ENCODE assay signal across 8 cellular contexts in genomic region chr12:25364529-25365339, GRCh38.
DNase-seq lines count a peak whose midpoint lies in the region; ATAC-seq lines count a peak whose summit lies in the region.

No MANE protein-coding gene starts in this region.

- H3K4me3 ChIP-seq in GM08714 (ENCODE audit: low read length), result peak overlapping the region; percentile 52; the same call in 1 of the 2 replicates

- no peaks in the 10 kb centered on the region for H3K36me3 Mint-ChIP-seq in central memory CD8-positive, alpha-beta T cell (ENCODE audit: insufficient read depth)

- no peaks in the 10 kb centered on the region for H3K9me3 Mint-ChIP-seq in central memory CD8-positive, alpha-beta T cell

- no peak for DNase-seq in central memory CD8-positive, alpha-beta T cell (ENCODE audit: low spot score in 2 of 2)
- DNase-seq in SW 1271 (lab: John Stamatoyannopoulos, UW), result no peak
- no peak for DNase-seq in GDM1 (lab: John Stamatoyannopoulos, UW)
- DNase-seq in amniotic stem cell (lab: John Stamatoyannopoulos, UW), result no peak
- DNase-seq in NOMO-1 (lab: John Stamatoyannopoulos, UW; ENCODE audit: unreplicated experiment in 2 of 2), result no peak

- no peaks in the 10 kb centered on the region for H3K27me3 Mint-ChIP-seq in central memory CD8-positive, alpha-beta T cell

- peaks cover 10% of the 10 kb centered on the region for H3K4me1 Mint-ChIP-seq in central memory CD8-positive, alpha-beta T cell

- peak overlapping the region; percentile 23 for H3K27ac Mint-ChIP-seq in central memory CD8-positive, alpha-beta T cell (ENCODE audit: low read depth)

- H3K4me3 Mint-ChIP-seq in central memory CD8-positive, alpha-beta T cell, result peak overlapping the region; percentile 32

- ATAC-seq in GM21423 (IDR thresholded peaks at IDR 0.05; ENCODE audit: unreplicated experiment) (peak; percentile 85), HG03521 (IDR thresholded peaks at IDR 0.05; ENCODE audit: unreplicated experiment) (peak; percentile 86)
- peak; percentile 71 for ATAC-seq in central memory CD8-positive, alpha-beta T cell (replicated peaks; ENCODE audit: extremely low read depth, poor library complexity, severe bottlenecking)
